Comparison of ENCODE assay signal across 13 cellular contexts in genomic region chr10:11104772-11105675, GRCh38.
DNase-seq lines count a peak whose midpoint lies in the region; ATAC-seq and TF ChIP-seq lines count a peak whose summit lies in the region.
"Had no signal": no experiment of that assay in that cellular context is flagged by ENCODE, and none has a peak within 500 bp of the region (broad histone marks: within the 10 kb centered on the region; RNA-seq: fewer than 3 reads in every experiment).

No MANE protein-coding gene starts in this region.

- H3K9me3 Mint-ChIP-seq in activated T-cell treated with anti-CD3 and anti-CD28 coated beads, Interleukin-2, amount 50 U/mL, for 72 hours, result no peaks in the 10 kb centered on the region
- peaks cover 5 to 9% of the 10 kb centered on the region in 2 experiments; a peak in 4 of 5 replicates for H3K9me3 Mint-ChIP-seq in H9
- no peaks in the 10 kb centered on the region for H3K9me3 Mint-ChIP-seq in activated CD8-positive, alpha-beta T cell treated with anti-CD3 and anti-CD28 coated beads for 36 hours

- no CpG with 5 or more reads among the region's 9 CpGs for WGBS in H9 (ENCODE audit: extremely low coverage, insufficient read length, low lambda C conversion rate)

- H3K27me3 Mint-ChIP-seq in activated T-cell treated with anti-CD3 and anti-CD28 coated beads, Interleukin-2, amount 50 U/mL, for 72 hours (ENCODE audit: low read depth), result no peaks in the 10 kb centered on the region
- no peaks in the 10 kb centered on the region for H3K27me3 Mint-ChIP-seq in H9 (ENCODE audit: low read depth)
- H3K27me3 Mint-ChIP-seq in activated CD8-positive, alpha-beta T cell treated with anti-CD3 and anti-CD28 coated beads for 36 hours, result peaks cover 9% of the 10 kb centered on the region

- H3K27ac Mint-ChIP-seq in activated T-cell treated with anti-CD3 and anti-CD28 coated beads, Interleukin-2, amount 50 U/mL, for 72 hours, result peak overlapping the region; percentile 11
- peak overlapping the region in 1 of 3 experiments; percentile 33; a peak in 1 of 7 replicates for H3K27ac Mint-ChIP-seq in H9
- H3K27ac Mint-ChIP-seq in activated CD8-positive, alpha-beta T cell treated with anti-CD3 and anti-CD28 coated beads for 36 hours, result peak overlapping the region; percentile 83

- H3K4me1 ChIP-seq in H9 (ENCODE audit: insufficient read depth, low read length), result peaks cover 5% of the 10 kb centered on the region; the same call in 1 of the 2 replicates
- H3K4me1 ChIP-seq: parathyroid adenoma had no signal

- H3K14ac ChIP-seq in H9 (ENCODE audit: insufficient read depth, low read length), result no peak overlapping the region

- POLR2A ChIA-PET in activated CD8-positive, alpha-beta T cell treated with anti-CD3 and anti-CD28 coated beads for 36 hours (lab: Charles Lee), result interaction anchor here (0.6 kb wide), 1 partner anchor 164 kb away, joined by 3 read pairs; no protein-coding TSS in a partner anchor

- no peak overlapping the region for H2AFZ ChIP-seq in H9 (ENCODE audit: low read length)
- H2AFZ ChIP-seq: parathyroid adenoma had no signal

- H4K91ac ChIP-seq in H9 (ENCODE audit: insufficient read length, low read depth, low read length), result no peak overlapping the region

- H3K18ac ChIP-seq in H9 (ENCODE audit: insufficient read length, low read depth, low read length), result no peak overlapping the region

- no peaks in the 10 kb centered on the region for H3K79me2 ChIP-seq in H9 (ENCODE audit: insufficient read depth, low read length)
- H3K79me2 ChIP-seq: parathyroid adenoma had no signal

- no peak overlapping the region for H2BK120ac ChIP-seq in H9 (ENCODE audit: low read depth, low read length, poor library complexity, severe bottlenecking)

- H2BK15ac ChIP-seq in H9 (ENCODE audit: low read depth, low read length), result no peak overlapping the region

- H3K36me3 Mint-ChIP-seq in activated T-cell treated with anti-CD3 and anti-CD28 coated beads, Interleukin-2, amount 50 U/mL, for 72 hours (ENCODE audit: insufficient read depth in 2 of 2), result no peaks in the 10 kb centered on the region
- peaks cover 0 to 15% (median 5%) of the 10 kb centered on the region in 3 experiments; a peak in 3 of 7 replicates for H3K36me3 Mint-ChIP-seq in H9 (ENCODE audit: insufficient read depth in 1 of 3, low read depth in 3 of 3)
- H3K36me3 Mint-ChIP-seq in activated CD8-positive, alpha-beta T cell treated with anti-CD3 and anti-CD28 coated beads for 36 hours (ENCODE audit: low read depth), result no peaks in the 10 kb centered on the region

- in situ Hi-C loops in ACHN (cut with HindIII; ENCODE audit: low pct_ligation_motif_present, low pct_unique_long_range_greater_than_20kb, low sequenced_read_pairs), result no loop called here

- H3K4me3 Mint-ChIP-seq in activated T-cell treated with anti-CD3 and anti-CD28 coated beads, Interleukin-2, amount 50 U/mL, for 72 hours, result peak overlapping the region in 1 of 2 donors; percentile 31
- H3K4me3 Mint-ChIP-seq in H9, result no peak overlapping the region
- H3K4me3 Mint-ChIP-seq in activated CD8-positive, alpha-beta T cell treated with anti-CD3 and anti-CD28 coated beads for 36 hours, result peak overlapping the region; percentile 32

- H2BK5ac ChIP-seq in H9 (ENCODE audit: insufficient read length, low read length), result no peak overlapping the region

- no peak overlapping the region for H4K5ac ChIP-seq in H9 (ENCODE audit: insufficient read length, low read depth, low read length)

- H3K79me1 ChIP-seq in H9 (ENCODE audit: insufficient read depth, low read depth, low read length, poor library complexity, severe bottlenecking), result no peaks in the 10 kb centered on the region

- no peaks in the 10 kb centered on the region for H3K9me3 ChIP-seq in H9 (ENCODE audit: control insufficient read depth, low read depth, low read length)
- H3K9me3 ChIP-seq: mucosa of descending colon, spleen had no signal

- H3K4ac ChIP-seq in H9 (ENCODE audit: low read depth, low read length), result no peak overlapping the region

- H3K4me1 Mint-ChIP-seq in activated T-cell treated with anti-CD3 and anti-CD28 coated beads, Interleukin-2, amount 50 U/mL, for 72 hours (ENCODE audit: low read depth), result peaks cover 20% of the 10 kb centered on the region
- peaks cover 17 to 27% of the 10 kb centered on the region in 2 experiments for H3K4me1 Mint-ChIP-seq in H9
- peaks cover 14% of the 10 kb centered on the region for H3K4me1 Mint-ChIP-seq in activated CD8-positive, alpha-beta T cell treated with anti-CD3 and anti-CD28 coated beads for 36 hours (ENCODE audit: low read depth)

- H4K20me1 ChIP-seq in H9 (ENCODE audit: control insufficient read depth, insufficient read depth, insufficient read length), result no peaks in the 10 kb centered on the region

- H2AK5ac ChIP-seq in H9 (ENCODE audit: insufficient read length, low read length), result no peak overlapping the region

- no peak overlapping the region for H3K23ac ChIP-seq in H9 (ENCODE audit: insufficient read length, low read depth, low read length)

- H3K9ac ChIP-seq in H9 (ENCODE audit: extremely low read depth, insufficient read length, low read length), result no peak overlapping the region
- H3K9ac ChIP-seq: parathyroid adenoma had no signal

- no peaks in the 10 kb centered on the region for H3K23me2 ChIP-seq in H9 (ENCODE audit: insufficient read length, low read depth, low read length, poor library complexity, severe bottlenecking)

- intact Hi-C loops in activated CD8-positive, alpha-beta T cell treated with anti-CD3 and anti-CD28 coated beads for 36 hours (cut with micrococcal nuclease), result no loop called here

- no peak overlapping the region for H2BK20ac ChIP-seq in H9 (ENCODE audit: low read depth, low read length, poor library complexity, severe bottlenecking)

- CTCF ChIA-PET in activated CD8-positive, alpha-beta T cell treated with anti-CD3 and anti-CD28 coated beads for 36 hours (lab: Charles Lee), result interaction anchor here (0.8 to 1.8 kb wide), 3 partner anchors 9 to 74 kb away, joined by 3 to 4 read pairs (median 3); no protein-coding TSS in a partner anchor

- no peak overlapping the region for H3K56ac ChIP-seq in H9 (ENCODE audit: insufficient read length, low read depth, low read length)

- no peak overlapping the region for H3T11ph ChIP-seq in H9 (ENCODE audit: low read length)

- no peaks in the 10 kb centered on the region for H3K27me3 ChIP-seq in H9 (ENCODE audit: insufficient read depth, low read length)
- H3K27me3 ChIP-seq: spleen had no signal

- H2BK12ac ChIP-seq in H9 (ENCODE audit: insufficient read length, low read depth, low read length), result no peak overlapping the region

- DNase-seq in activated T-cell treated with anti-CD3 and anti-CD28 coated beads, Interleukin-2, amount 50 U/mL, for 72 hours, result no peak
- no peak for DNase-seq in activated T-cell treated with anti-CD3 and anti-CD28 coated beads, Interleukin-2, amount 50 U/mL, for 48 hours
- DNase-seq in H9, result no peak
- DNase-seq in activated CD8-positive, alpha-beta T cell treated with anti-CD3 and anti-CD28 coated beads for 36 hours, result peak; percentile 36
- no peak for DNase-seq in retinal pigment epithelial cell (ENCODE audit: low read depth)
- DNase-seq in effector CD4-positive, alpha-beta T cell, result no peak
- DNase-seq in ACHN, result no peak
- DNase-seq: amniotic stem cell, mucosa of descending colon, spleen, substantia nigra had no signal

- no peak overlapping the region for H3K4me2 ChIP-seq in H9 (ENCODE audit: insufficient read depth, insufficient read length, low read length)

- H3K4me3 ChIP-seq in retinal pigment epithelial cell (ENCODE audit: low read length), result no peak overlapping the region
- H3K4me3 ChIP-seq: mucosa of descending colon, spleen had no signal

- no peak overlapping the region for H3K27ac ChIP-seq in H9 (ENCODE audit: insufficient read length, low read depth, low read length)
- H3K27ac ChIP-seq: parathyroid adenoma had no signal

- ATAC-seq in activated T-cell treated with anti-CD3 and anti-CD28 coated beads, Interleukin-2, amount 50 U/mL, for 72 hours (replicated peaks in 1 of 2), result peak; percentile 41 to 54
- peak; percentile 71 for ATAC-seq in activated CD8-positive, alpha-beta T cell treated with anti-CD3 and anti-CD28 coated beads for 36 hours
- no peak for ATAC-seq in HG02763 (IDR thresholded peaks at IDR 0.05; ENCODE audit: unreplicated experiment)
- ATAC-seq: mucosa of descending colon had no signal

- peak; percentile 26; the same call in 1 of the 3 replicates for TF ChIP-seq CTCF in H9 (conservative IDR thresholded peaks at IDR 0.05)
- TF ChIP-seq CTCF in activated CD8-positive, alpha-beta T cell treated with anti-CD3 and anti-CD28 coated beads for 36 hours (IDR thresholded peaks at IDR 0.05), result no peak
- TF ChIP-seq CTCF in retinal pigment epithelial cell (conservative IDR thresholded peaks at IDR 0.05; ENCODE audit: low read depth, low read length), result peak; percentile 1

- no peak overlapping the region for H4K8ac ChIP-seq in H9 (replicated peaks; ENCODE audit: insufficient read length, low read depth, low read length)
